Comparison of ENCODE assay signal across 11 cellular contexts in genomic region chr5:893711-894110, GRCh38. TPM values are rescaled to one million over a fixed set of nuclear protein-coding genes. Genes with fewer than 3 reads are reported as not detected.
DNase-seq lines count a peak whose midpoint lies in the region; ATAC-seq, FAIRE-seq and TF ChIP-seq lines count a peak whose summit lies in the region.
"Had no signal": no experiment of that assay in that cellular context is flagged by ENCODE, and none has a peak within 500 bp of the region (broad histone marks: within the 10 kb centered on the region; RNA-seq: fewer than 3 reads in every experiment).

No MANE protein-coding gene starts in this region.

- in situ Hi-C loops in HepG2 (cut with HindIII; ENCODE audit: extremely low pct_ligation_motif_present, low pct_unique_long_range_greater_than_20kb), result loop anchor here (10.0 kb wide), 1 partner anchor 219 kb away; no protein-coding TSS in a partner anchor

- H3K79me2 ChIP-seq in HepG2 (ENCODE audit: insufficient read depth, low read length), result peaks cover 44% of the 10 kb centered on the region

- TF ChIP-seq RAD21 in HepG2 (CRISPR knock-in tag; IDR thresholded peaks at IDR 0.05), result no peak

- CTCF ChIA-PET in HepG2 (lab: Yijun Ruan, JAX; ENCODE audit: low intra/inter-chr PET ratio, low total read pairs), result no interaction called here

- H3K9ac ChIP-seq in HepG2 (ENCODE audit: insufficient read depth, low read depth, low read length), result peak overlapping the region; percentile 84

- FAIRE-seq in HepG2 (lab: Jason Lieb, UNC), result no peak
- FAIRE-seq: colon had no signal

- H3K27me3 ChIP-seq in HepG2 (ENCODE audit: control insufficient read depth in 1 of 2, insufficient read depth in 2 of 2, low read length in 2 of 2) (no peaks in the 10 kb centered on the region), right lobe of liver (no peaks in the 10 kb centered on the region), RWPE2 (ENCODE audit: insufficient read depth, poor library complexity, severe bottlenecking) (no peaks in the 10 kb centered on the region)
- H3K27me3 ChIP-seq: ovary, tibial artery had no signal

- ATAC-seq in HepG2, result no peak
- no peak for ATAC-seq in right lobe of liver
- no peak for ATAC-seq in RWPE2 (ENCODE audit: low read depth)
- no peak for ATAC-seq in GM18867 (IDR thresholded peaks at IDR 0.05; ENCODE audit: unreplicated experiment)
- no peak for ATAC-seq in HG03342 (IDR thresholded peaks at IDR 0.05; ENCODE audit: unreplicated experiment)

- H3K4me1 ChIP-seq in HepG2 (ENCODE audit: insufficient read depth, low read length), result peaks cover 39% of the 10 kb centered on the region
- peaks cover 0 to 9% (median 0%) of the 10 kb centered on the region in 4 donors for H3K4me1 ChIP-seq in right lobe of liver
- H3K4me1 ChIP-seq in RWPE2 (ENCODE audit: insufficient read depth, poor library complexity, severe bottlenecking), result peaks cover 5% of the 10 kb centered on the region

- H3K4me2 ChIP-seq in HepG2 (ENCODE audit: low read depth, low read length), result peak overlapping the region; percentile 90

- no peak for TF ChIP-seq EP300 in HepG2 (IDR thresholded peaks at IDR 0.05; ENCODE audit: low read depth in 2 of 2, low read length in 2 of 2)
- TF ChIP-seq EP300 in HepG2 (CRISPR knock-in tag; IDR thresholded peaks at IDR 0.05; ENCODE audit: borderline replicate concordance), result no peak

- 63% methylated on average over 5 of the region's 9 CpGs for WGBS in HepG2 (ENCODE audit: low lambda C conversion rate)
- WGBS in right lobe of liver (ENCODE audit: insufficient coverage, low coverage, low lambda C conversion rate, missing lambda C conversion rate), result no CpG with 5 or more reads among the region's 9 CpGs

- H3K9me3 ChIP-seq in HepG2 (ENCODE audit: low read length), result no peaks in the 10 kb centered on the region
- no peaks in the 10 kb centered on the region for H3K9me3 ChIP-seq in right lobe of liver
- no peaks in the 10 kb centered on the region for H3K9me3 ChIP-seq in RWPE2 (ENCODE audit: severe bottlenecking)
- H3K9me3 ChIP-seq: ovary, tibial artery had no signal

- BruUV-seq in HepG2 (replicated peaks; lab: Mats Ljungman, UMichigan), result TSS peak; percentile 60

- H3K36me3 ChIP-seq in HepG2 (replicated peaks in 1 of 2; ENCODE audit: control insufficient read depth in 1 of 2, insufficient read depth in 2 of 2, low read length in 2 of 2) (peaks cover 4 to 39% of the 10 kb centered on the region in 2 experiments), right lobe of liver (peaks cover 0 to 15% (median 4%) of the 10 kb centered on the region in 4 donors), RWPE2 (ENCODE audit: low read depth) (peaks cover 57% of the 10 kb centered on the region)
- H3K36me3 ChIP-seq: ovary had no signal

- peak overlapping the region; percentile 79 for H3K27ac ChIP-seq in HepG2 (ENCODE audit: extremely low read length, insufficient read depth, low read length)
- no peak overlapping the region for H3K27ac ChIP-seq in right lobe of liver
- peak overlapping the region; percentile 62 for H3K27ac ChIP-seq in RWPE2 (ENCODE audit: poor library complexity, severe bottlenecking)
- H3K27ac ChIP-seq: ovary had no signal

- POLR2A ChIA-PET in HepG2 (lab: Yijun Ruan, JAX), result no interaction called here

- intact Hi-C loops in HepG2 (cut with micrococcal nuclease; ENCODE audit: unreplicated experiment), result loop anchor here (5.0 to 10.0 kb wide), 2 partner anchors 41 to 219 kb away; partner anchors contain the start of gene ZDHHC11
- intact Hi-C loops in right lobe of liver (cut with DNase I), result no loop called here

- TF ChIP-seq POLR2A in HepG2 (IDR thresholded peaks at IDR 0.05; ENCODE audit: insufficient read depth in 1 of 2, low read depth in 2 of 2, low read length in 2 of 2) (no peak), right lobe of liver (IDR thresholded peaks at IDR 0.05) (no peak)

- no peak overlapping the region for H2AFZ ChIP-seq in HepG2 (ENCODE audit: low read length)

- TF ChIP-seq CTCF in HepG2 (CRISPR knock-in tag; IDR thresholded peaks at IDR 0.05) (no peak), right lobe of liver (IDR thresholded peaks at IDR 0.05) (no peak), RWPE2 (IDR thresholded peaks at IDR 0.05; ENCODE audit: poor library complexity, severe bottlenecking) (no peak), fibroblast of pulmonary artery (IDR thresholded peaks at IDR 0.05; ENCODE audit: low read length, missing control alignments) (no peak)

- H3K4me3 ChIP-seq in HepG2 (replicated peaks in 1 of 3; ENCODE audit: insufficient read depth in 1 of 3, low read depth in 2 of 3, low read length in 3 of 3) (peak overlapping the region; percentile 70 to 90 (median 83)), right lobe of liver (no peak overlapping the region), RWPE2 (ENCODE audit: severe bottlenecking) (peak overlapping the region; percentile 80), fibroblast of pulmonary artery (replicated peaks; ENCODE audit: low read depth, low read length) (peak overlapping the region; percentile 96)

- no peaks in the 10 kb centered on the region for H4K20me1 ChIP-seq in HepG2 (ENCODE audit: insufficient read depth, low read length)

- DNase-seq in HepG2 (ENCODE audit: low spot score), result no peak
- DNase-seq in right lobe of liver, result no peak
- no peak for DNase-seq in RWPE2 (ENCODE audit: low spot score)
- DNase-seq in fibroblast of pulmonary artery (ENCODE audit: low read depth), result no peak
- DNase-seq in HUDEP-2 (lab: John Stamatoyannopoulos, UW; ENCODE audit: unreplicated experiment in 76 of 76), result no peak
- DNase-seq in SHP77 (lab: John Stamatoyannopoulos, UW), result no peak
- DNase-seq: tibial artery had no signal

RNA-seq across cellular contexts. Expression of gene TRIP13, which starts 1.0 kb away (rescaled TPM):
- total RNA-seq in HepG2 (2016; rRNA removed; fragmentation: Illumina TruSeq; extraction: Trizol), result 33.0 and 39.5 TPM in 2 replicates
- total RNA-seq in HepG2 (2016; cell fraction: cytosol; rRNA removed; fragmentation: Illumina TruSeq; extraction: Trizol; ENCODE audit: low read depth), result 8.1 and 9.8 TPM in 2 replicates
- 33.0 and 42.4 TPM in 2 replicates for total RNA-seq in HepG2 (2016; cell fraction: insoluble cytoplasmic fraction; rRNA removed; fragmentation: Illumina TruSeq; extraction: Trizol)
- 19.4 and 20.2 TPM in 2 replicates for total RNA-seq in HepG2 (2016; cell fraction: membrane; rRNA removed; fragmentation: Illumina TruSeq; extraction: Trizol)
- 18.6 TPM in 2 replicates for total RNA-seq in HepG2 (2016; cell fraction: nucleus; rRNA removed; fragmentation: Illumina TruSeq; extraction: Trizol)
- polyA plus RNA-seq in HepG2 (2011; rRNA removed), result 12.8 and 13.5 TPM in 2 replicates
- 6.1 and 7.0 TPM in 2 replicates for polyA plus RNA-seq in HepG2 (2011; cell fraction: cytosol; rRNA removed)
- 11.6 and 18.6 TPM in 2 replicates for polyA plus RNA-seq in HepG2 (2011; cell fraction: nucleus; rRNA removed)
- polyA plus RNA-seq in HepG2 (2012), result 6.5 and 11.3 TPM in 2 replicates
- polyA plus RNA-seq in HepG2 (2016; cell fraction: cytosol; fragmentation: Illumina TruSeq; extraction: Trizol; ENCODE audit: low read depth), result 4.9 and 6.9 TPM in 2 replicates
- 44.2 and 47.5 TPM in 2 replicates for polyA plus RNA-seq in HepG2 (2016; cell fraction: insoluble cytoplasmic fraction; fragmentation: Illumina TruSeq; extraction: Trizol; ENCODE audit: low read depth)
- polyA plus RNA-seq in HepG2 (2016; cell fraction: membrane; fragmentation: Illumina TruSeq; extraction: Trizol; ENCODE audit: low read depth), result 13.5 and 13.6 TPM in 2 replicates
- 42.0 and 45.8 TPM in 2 replicates for polyA plus RNA-seq in HepG2 (2016; cell fraction: nucleus; fragmentation: Illumina TruSeq; extraction: Trizol; ENCODE audit: insufficient read depth, low read depth)
- 6.3 and 101 TPM in 2 replicates for polyA minus RNA-seq in HepG2 (2011; rRNA and poly(A)+ RNA removed; ENCODE audit: low replicate concordance)
- 4.5 and 11.3 TPM in 2 replicates for polyA minus RNA-seq in HepG2 (2011; cell fraction: cytosol; rRNA and poly(A)+ RNA removed)
- polyA minus RNA-seq in HepG2 (2011; cell fraction: nucleus; rRNA and poly(A)+ RNA removed), result 9.2 and 11.7 TPM in 2 replicates
- total RNA-seq in right lobe of liver, result 1 to 10 TPM in 2 of 6 experiments, under 1 TPM in 4; 0.15 to 3.2 (median 0.70) TPM

RNA-seq across cellular contexts. Expression of gene BRD9, which starts 1.1 kb away (rescaled TPM):
- total RNA-seq in HepG2 (2016; rRNA removed; fragmentation: Illumina TruSeq; extraction: Trizol) (20.7 and 22.9 TPM in 2 replicates), right lobe of liver (10 to 100 TPM; 10.7 to 16.7 (median 13.8) TPM)
- total RNA-seq in HepG2 (2016; cell fraction: cytosol; rRNA removed; fragmentation: Illumina TruSeq; extraction: Trizol; ENCODE audit: low read depth), result 6.6 and 8.1 TPM in 2 replicates
- total RNA-seq in HepG2 (2016; cell fraction: insoluble cytoplasmic fraction; rRNA removed; fragmentation: Illumina TruSeq; extraction: Trizol), result 18.6 and 24.6 TPM in 2 replicates
- total RNA-seq in HepG2 (2016; cell fraction: membrane; rRNA removed; fragmentation: Illumina TruSeq; extraction: Trizol), result 10.4 and 11.6 TPM in 2 replicates
- 30.9 and 31.0 TPM in 2 replicates for total RNA-seq in HepG2 (2016; cell fraction: nucleus; rRNA removed; fragmentation: Illumina TruSeq; extraction: Trizol)
- polyA plus RNA-seq in HepG2 (2011; rRNA removed), result 5.2 and 6.3 TPM in 2 replicates
- polyA plus RNA-seq in HepG2 (2011; cell fraction: cytosol; rRNA removed), result 4.5 and 4.6 TPM in 2 replicates
- polyA plus RNA-seq in HepG2 (2011; cell fraction: nucleus; rRNA removed), result 36.0 and 39.4 TPM in 2 replicates
- 10.7 and 10.9 TPM in 2 replicates for polyA plus RNA-seq in HepG2 (2012)
- polyA plus RNA-seq in HepG2 (2016; cell fraction: cytosol; fragmentation: Illumina TruSeq; extraction: Trizol; ENCODE audit: low read depth), result 2.4 and 2.5 TPM in 2 replicates
- polyA plus RNA-seq in HepG2 (2016; cell fraction: insoluble cytoplasmic fraction; fragmentation: Illumina TruSeq; extraction: Trizol; ENCODE audit: low read depth), result 17.6 and 19.2 TPM in 2 replicates
- 4.9 and 5.4 TPM in 2 replicates for polyA plus RNA-seq in HepG2 (2016; cell fraction: membrane; fragmentation: Illumina TruSeq; extraction: Trizol; ENCODE audit: low read depth)
- polyA plus RNA-seq in HepG2 (2016; cell fraction: nucleus; fragmentation: Illumina TruSeq; extraction: Trizol; ENCODE audit: insufficient read depth, low read depth), result 65.1 and 68.5 TPM in 2 replicates
- 15.9 and 73.1 TPM in 2 replicates for polyA minus RNA-seq in HepG2 (2011; rRNA and poly(A)+ RNA removed; ENCODE audit: low replicate concordance)
- polyA minus RNA-seq in HepG2 (2011; cell fraction: cytosol; rRNA and poly(A)+ RNA removed), result 4.1 and 5.6 TPM in 2 replicates
- polyA minus RNA-seq in HepG2 (2011; cell fraction: nucleus; rRNA and poly(A)+ RNA removed), result 30.7 and 34.1 TPM in 2 replicates

RNA-seq across cellular contexts. Expression of gene ZDHHC11, which starts 42.9 kb away (rescaled TPM):
- total RNA-seq in HepG2 (2016; rRNA removed; fragmentation: Illumina TruSeq; extraction: Trizol) (1.4 and 4.0 TPM in 2 replicates), right lobe of liver (10 to 100 TPM in 2 of 6 experiments, 1 to 10 TPM in 3, under 1 TPM in 1; 0.50 to 14.4 (median 5.8) TPM)
- total RNA-seq in HepG2 (2016; cell fraction: cytosol; rRNA removed; fragmentation: Illumina TruSeq; extraction: Trizol; ENCODE audit: low read depth), result 0.51 and 1.4 TPM in 2 replicates
- 0.67 and 5.3 TPM in 2 replicates for total RNA-seq in HepG2 (2016; cell fraction: insoluble cytoplasmic fraction; rRNA removed; fragmentation: Illumina TruSeq; extraction: Trizol)
- total RNA-seq in HepG2 (2016; cell fraction: membrane; rRNA removed; fragmentation: Illumina TruSeq; extraction: Trizol), result 1.5 and 2.0 TPM in 2 replicates
- total RNA-seq in HepG2 (2016; cell fraction: nucleus; rRNA removed; fragmentation: Illumina TruSeq; extraction: Trizol), result 8.6 and 9.6 TPM in 2 replicates
- polyA plus RNA-seq in HepG2 (2011; rRNA removed), result 2.1 and 2.2 TPM in 2 replicates
- 1.6 and 2.1 TPM in 2 replicates for polyA plus RNA-seq in HepG2 (2011; cell fraction: cytosol; rRNA removed)
- polyA plus RNA-seq in HepG2 (2011; cell fraction: nucleus; rRNA removed), result 24.0 and 31.7 TPM in 2 replicates
- polyA plus RNA-seq in HepG2 (2012), result 3.2 and 7.4 TPM in 2 replicates
- 0.68 and 0.74 TPM in 2 replicates for polyA plus RNA-seq in HepG2 (2016; cell fraction: cytosol; fragmentation: Illumina TruSeq; extraction: Trizol; ENCODE audit: low read depth)
- 1.2 and 2.3 TPM in 2 replicates for polyA plus RNA-seq in HepG2 (2016; cell fraction: insoluble cytoplasmic fraction; fragmentation: Illumina TruSeq; extraction: Trizol; ENCODE audit: low read depth)
- polyA plus RNA-seq in HepG2 (2016; cell fraction: membrane; fragmentation: Illumina TruSeq; extraction: Trizol; ENCODE audit: low read depth), result 0.83 and 1.1 TPM in 2 replicates
- polyA plus RNA-seq in HepG2 (2016; cell fraction: nucleus; fragmentation: Illumina TruSeq; extraction: Trizol; ENCODE audit: insufficient read depth, low read depth), result 21.9 and 23.7 TPM in 2 replicates
- 7.7 and 72.5 TPM in 2 replicates for polyA minus RNA-seq in HepG2 (2011; rRNA and poly(A)+ RNA removed; ENCODE audit: low replicate concordance)
- polyA minus RNA-seq in HepG2 (2011; cell fraction: cytosol; rRNA and poly(A)+ RNA removed), result 2.5 TPM in 1 of 2 replicates, not detected in the other
- polyA minus RNA-seq in HepG2 (2011; cell fraction: nucleus; rRNA and poly(A)+ RNA removed), result 12.6 and 14.9 TPM in 2 replicates

Comparison
In these comparisons a context has a peak if more than half of its experiments do, and no peak if none do; other contexts are left out.
1. H3K27ac ChIP-seq: peak in HepG2 (single experiment) and RWPE2 (single experiment); none in right lobe of liver (0 of 3).
2. H3K4me3 ChIP-seq: peak in HepG2 (3 of 3), RWPE2 (single experiment) and fibroblast of pulmonary artery (single experiment); none in right lobe of liver (0 of 3).